In the genomic region with DNA sequence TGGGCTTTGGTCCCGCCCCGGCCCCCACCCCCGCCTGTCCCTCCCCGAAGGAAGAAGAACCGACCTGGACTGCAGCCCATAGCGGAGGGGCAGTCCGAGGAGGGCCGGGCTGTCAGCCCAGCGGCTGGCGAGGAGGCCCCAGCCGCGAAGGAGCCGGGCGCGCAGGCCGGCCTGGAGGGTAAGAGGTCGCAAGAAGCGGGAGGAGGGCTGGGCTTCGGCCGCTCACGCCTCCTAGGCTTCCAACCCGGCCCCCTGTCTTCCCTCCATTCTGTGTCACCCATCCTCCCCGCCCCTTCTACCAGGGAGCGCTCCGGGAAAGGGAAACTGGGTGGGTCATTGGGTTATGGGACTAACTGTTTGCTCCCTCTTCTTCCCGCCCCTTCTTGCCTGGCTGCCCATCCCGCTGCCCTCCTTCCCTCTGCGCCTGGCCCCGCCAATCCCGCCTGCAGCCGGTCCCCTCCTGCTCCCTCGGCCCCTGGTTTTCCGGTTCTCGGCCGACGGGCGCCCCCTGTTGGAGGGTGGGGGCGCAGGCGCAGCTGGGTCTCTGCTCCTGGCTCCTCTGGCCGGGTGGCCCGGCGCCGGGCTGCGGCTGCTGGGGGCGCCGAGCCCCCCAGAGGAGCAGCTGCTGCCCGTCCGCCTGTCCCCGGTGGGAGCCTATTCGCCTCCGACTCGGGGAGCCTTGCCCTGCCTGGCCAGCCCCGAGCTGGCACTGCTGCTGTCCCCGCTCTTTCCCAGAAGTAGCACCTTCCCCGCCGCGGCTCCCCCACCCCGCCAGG, we compare ENCODE assay signal across 8 cellular contexts. TPM values are rescaled to one million over a fixed set of nuclear protein-coding genes. Genes with fewer than 3 reads are reported as not detected.
DNase-seq lines count a peak whose midpoint lies in the region; ATAC-seq and TF ChIP-seq lines count a peak whose summit lies in the region.

No MANE protein-coding gene starts in this region.

- H3K27ac Mint-ChIP-seq in HFFc6 (peak overlapping the region; percentile 86), T-cell (peak overlapping the region in 1 of 2 donors; percentile 11)

- peak overlapping the region; percentile 97 for H4K91ac ChIP-seq in trophoblast cell (ENCODE audit: low read depth, low read length)

- H3K79me1 ChIP-seq in trophoblast cell (ENCODE audit: low read length) = peaks cover 18% of the 10 kb centered on the region

- H4K8ac ChIP-seq in trophoblast cell (ENCODE audit: low read depth, low read length) = peak overlapping the region; percentile 83

- H3K27me3 ChIP-seq in trophoblast cell (ENCODE audit: insufficient read depth, low read length) (no peaks in the 10 kb centered on the region), tibial artery (no peaks in the 10 kb centered on the region)

- CTCF ChIA-PET in T-cell (lab: Charles Lee) = interaction anchor here (0.5 to 5.5 kb wide), 14 partner anchors 15 to 891 kb away, joined by 3 to 62 read pairs (median 4); a partner anchor contains a TSS

- H3K4me3 Mint-ChIP-seq in HFFc6 = peak overlapping the region; percentile 96
- H3K4me3 Mint-ChIP-seq in T-cell = peak overlapping the region; percentile 80 to 89 (median 85)

- peak overlapping the region; percentile 84 for H2BK5ac ChIP-seq in trophoblast cell (ENCODE audit: low read depth, low read length, poor library complexity)

- intact Hi-C loops in cardiac septum (cut with DNase I) = loop anchor here (1.0 to 2.0 kb wide), 2 partner anchors 14 to 72 kb away; no protein-coding TSS in a partner anchor
- intact Hi-C loops in tibial artery (cut with DNase I; ENCODE audit: low total_unique reads) = loop anchor here (5.0 kb wide), 2 partner anchors 46 to 71 kb away; a partner anchor contains a TSS

- H3K4me1 ChIP-seq in ES-I3 (ENCODE audit: insufficient read depth, low read length) = peaks cover 17% of the 10 kb centered on the region; the same call in 1 of the 2 replicates
- H3K4me1 ChIP-seq in trophoblast cell (ENCODE audit: control insufficient read depth in 1 of 2, insufficient read depth in 2 of 2, low read length in 2 of 2) = peaks cover 6 to 20% of the 10 kb centered on the region in 2 experiments
- peaks cover 0 to 51% (median 33%) of the 10 kb centered on the region in 4 donors for H3K4me1 ChIP-seq in tibial artery

- H3K79me2 ChIP-seq in trophoblast cell (ENCODE audit: control insufficient read depth, insufficient read depth, low read length, poor library complexity) = peaks cover 14% of the 10 kb centered on the region

- H3K36me3 Mint-ChIP-seq in HFFc6 (ENCODE audit: low read depth) (peaks cover 5% of the 10 kb centered on the region; the same call in 1 of the 2 replicates), T-cell (peaks cover 5% of the 10 kb centered on the region)

- H3K14ac ChIP-seq in trophoblast cell (ENCODE audit: low read length) = peak overlapping the region; percentile 61

- H3K23ac ChIP-seq in trophoblast cell (ENCODE audit: low read length) = no peak overlapping the region

- DNase-seq in HFFc6 (peak; percentile 96), NCI-H128 (lab: John Stamatoyannopoulos, UW; ENCODE audit: unreplicated experiment) (peak; percentile 74), T-cell (peak; percentile 52 to 88 (median 78)), cardiac septum (ENCODE audit: low spot score) (peak; percentile 95), trophoblast cell (peak; percentile 93 to 94), tibial artery (peak; percentile 94 to 98)

- H3K27me3 Mint-ChIP-seq in HFFc6 (ENCODE audit: insufficient read depth) = peaks cover 13% of the 10 kb centered on the region
- H3K27me3 Mint-ChIP-seq in T-cell = no peaks in the 10 kb centered on the region

- H4K12ac ChIP-seq in trophoblast cell (ENCODE audit: low read depth, low read length) = peak overlapping the region; percentile 56

- TF ChIP-seq CTCF in HFFc6 (IDR thresholded peaks at IDR 0.05) (peak; percentile 99), tibial artery (IDR thresholded peaks at IDR 0.05) (peak; percentile 95 to 97)

- H2BK120ac ChIP-seq in trophoblast cell (ENCODE audit: insufficient read depth, low read length, poor library complexity) = peak overlapping the region; percentile 76

- H3K9me3 ChIP-seq in ES-I3 (ENCODE audit: control insufficient read depth, insufficient read depth, low read length) = no peaks in the 10 kb centered on the region
- no peaks in the 10 kb centered on the region for H3K9me3 ChIP-seq in trophoblast cell (ENCODE audit: insufficient read depth, low read depth, low read length)
- H3K9me3 ChIP-seq in tibial artery = no peaks in the 10 kb centered on the region

- H2AFZ ChIP-seq in trophoblast cell (ENCODE audit: insufficient read depth, low read length, poor library complexity) = no peak overlapping the region

- H3K36me3 ChIP-seq in ES-I3 (ENCODE audit: insufficient read depth, low read length) (no peaks in the 10 kb centered on the region; the same call in 1 of the 2 replicates), trophoblast cell (ENCODE audit: control insufficient read depth in 1 of 2, insufficient read depth in 2 of 2, low read length in 2 of 2) (peaks cover 45 to 52% of the 10 kb centered on the region in 2 experiments), tibial artery (peaks cover 0 to 30% (median 17%) of the 10 kb centered on the region in 3 donors)

- H3K18ac ChIP-seq in trophoblast cell (ENCODE audit: low read length) = peak overlapping the region; percentile 79

- H3K4me3 ChIP-seq in trophoblast cell (ENCODE audit: low read depth, low read length) (peak overlapping the region; percentile 87), tibial artery (peak overlapping the region; percentile 65 to 91)

- peak overlapping the region; percentile 84 for H3K27ac ChIP-seq in adipose tissue (ENCODE audit: low read depth, low read length)
- peak overlapping the region; percentile 92 for H3K27ac ChIP-seq in trophoblast cell (ENCODE audit: low read depth, low read length)
- H3K27ac ChIP-seq in tibial artery = peak overlapping the region; percentile 89 to 99

- H3K4me1 Mint-ChIP-seq in HFFc6 (ENCODE audit: low read depth) (peaks cover 40% of the 10 kb centered on the region), T-cell (peaks cover 33 to 41% (median 34%) of the 10 kb centered on the region in 3 donors)

- peak overlapping the region; percentile 100 for H3K4me2 ChIP-seq in trophoblast cell (ENCODE audit: low read length)

- peak overlapping the region; percentile 61 for H2AK5ac ChIP-seq in trophoblast cell (ENCODE audit: low read length)

- POLR2A ChIA-PET in T-cell (lab: Charles Lee) = no interaction called here

- 1% methylated on average over 48 to 58 of the region's 58 CpGs for WGBS in adipose tissue, 3 donors
- no CpG with 5 or more reads among the region's 58 CpGs for WGBS in trophoblast cell (ENCODE audit: extremely low coverage, insufficient coverage, insufficient read length)

- peak overlapping the region; percentile 73 for H3K4ac ChIP-seq in trophoblast cell (ENCODE audit: low read depth, low read length)

- H3K9ac ChIP-seq in ES-I3 (ENCODE audit: low read depth, low read length) = peak overlapping the region; percentile 96
- H3K9ac ChIP-seq in trophoblast cell (ENCODE audit: low read length) = peak overlapping the region; percentile 75

- peak; percentile 50 to 61 (median 59) for ATAC-seq in T-cell (replicated peaks in 1 of 4)

- no peaks in the 10 kb centered on the region for H3K9me3 Mint-ChIP-seq in HFFc6
- no peaks in the 10 kb centered on the region for H3K9me3 Mint-ChIP-seq in T-cell

- H2BK12ac ChIP-seq in trophoblast cell (ENCODE audit: low read length) = no peak overlapping the region

RNA-seq across cellular contexts. Expression of a gene that starts 2.4 kb away (rescaled TPM):
- total RNA-seq in HFFc6 (2021; fragmentation: NEBNext Ultra II Directional; extraction: Animal tissue kit (Norgen Biotek cat#: 25700)) = 10 to 100 TPM; 26.6 to 36.0 (median 32.9) TPM
- total RNA-seq in T-cell (10 to 100 TPM; 14.4 to 25.2 (median 22.9) TPM), cardiac septum (18.1 TPM)
- 10 to 100 TPM; 15.4 to 30.0 (median 17.6) TPM for polyA plus RNA-seq in adipose tissue
- 45.7 and 48.3 TPM in 2 replicates for polyA plus RNA-seq in trophoblast cell (2013)

RNA-seq across cellular contexts. Expression of a gene that starts 14.5 kb away (rescaled TPM):
- 100 to 1,000 TPM; 117 to 147 (median 127) TPM for total RNA-seq in HFFc6 (2021; fragmentation: NEBNext Ultra II Directional; extraction: Animal tissue kit (Norgen Biotek cat#: 25700))
- total RNA-seq in T-cell = 100 to 1,000 TPM in 1 of 5 donors, 10 to 100 TPM in 4; 66.7 to 100 (median 93.0) TPM
- 100 to 1,000 TPM in 1 of 3 donors, 10 to 100 TPM in 2; 79.0 to 123 (median 98.9) TPM for polyA plus RNA-seq in adipose tissue
- total RNA-seq in cardiac septum = 83.1 TPM
- 339 and 342 TPM in 2 replicates for polyA plus RNA-seq in trophoblast cell (2013)

RNA-seq across cellular contexts. Expression of a gene that starts 21.9 kb away (rescaled TPM):
- total RNA-seq in HFFc6 (2021; fragmentation: NEBNext Ultra II Directional; extraction: Animal tissue kit (Norgen Biotek cat#: 25700)) = not detected
- total RNA-seq in T-cell (under 1 TPM in 2 of 5 donors, not detected in 3; 0.23 TPM), cardiac septum (not detected)
- under 1 TPM in 1 of 3 donors, not detected in 2; 0.02 TPM for polyA plus RNA-seq in adipose tissue
- 0.03 and 0.04 TPM in 2 replicates for polyA plus RNA-seq in trophoblast cell (2013)

RNA-seq across cellular contexts. Expression of a gene that starts 45.9 kb away (rescaled TPM):
- total RNA-seq in HFFc6 (2021; fragmentation: NEBNext Ultra II Directional; extraction: Animal tissue kit (Norgen Biotek cat#: 25700)) = 1 to 10 TPM; 1.3 to 1.6 (median 1.5) TPM
- total RNA-seq in T-cell (1 to 10 TPM; 1.7 to 4.1 (median 4.0) TPM), cardiac septum (2.2 TPM)
- polyA plus RNA-seq in adipose tissue = 1 to 10 TPM; 1.0 to 1.6 (median 1.3) TPM
- polyA plus RNA-seq in trophoblast cell (2013) = 2.5 and 2.8 TPM in 2 replicates

RNA-seq across cellular contexts. Expression of a gene that starts 49.8 kb away (rescaled TPM):
- total RNA-seq in HFFc6 (2021; fragmentation: NEBNext Ultra II Directional; extraction: Animal tissue kit (Norgen Biotek cat#: 25700)) = 10 to 100 TPM; 24.8 to 32.8 (median 30.0) TPM
- total RNA-seq in T-cell = 100 to 1,000 TPM in 3 of 5 donors, 10 to 100 TPM in 2; 76.4 to 123 (median 110) TPM
- polyA plus RNA-seq in adipose tissue = 10 to 100 TPM; 25.1 to 37.9 (median 30.1) TPM
- total RNA-seq in cardiac septum = 24.7 TPM
- polyA plus RNA-seq in trophoblast cell (2013) = 48.9 and 52.4 TPM in 2 replicates

Comparison
In these comparisons a context has a peak if more than half of its experiments do, and no peak if none do; other contexts are left out.
1. Peak in every context shown above with its lines: DNase-seq, ATAC-seq, H3K4me3 ChIP-seq and H3K27ac ChIP-seq.